ENCODE assay signal across 1 cellular context in genomic region chr2:240369725-240370585, GRCh38.
TF ChIP-seq lines count a peak whose summit lies in the region.

No MANE protein-coding gene starts in this region.

TF ChIP-seq in GM23338, 12 proteins besides CTCF, POLR2A, EP300 and RAD21 (continued from another document):
- TF ChIP-seq, protein P1, sequence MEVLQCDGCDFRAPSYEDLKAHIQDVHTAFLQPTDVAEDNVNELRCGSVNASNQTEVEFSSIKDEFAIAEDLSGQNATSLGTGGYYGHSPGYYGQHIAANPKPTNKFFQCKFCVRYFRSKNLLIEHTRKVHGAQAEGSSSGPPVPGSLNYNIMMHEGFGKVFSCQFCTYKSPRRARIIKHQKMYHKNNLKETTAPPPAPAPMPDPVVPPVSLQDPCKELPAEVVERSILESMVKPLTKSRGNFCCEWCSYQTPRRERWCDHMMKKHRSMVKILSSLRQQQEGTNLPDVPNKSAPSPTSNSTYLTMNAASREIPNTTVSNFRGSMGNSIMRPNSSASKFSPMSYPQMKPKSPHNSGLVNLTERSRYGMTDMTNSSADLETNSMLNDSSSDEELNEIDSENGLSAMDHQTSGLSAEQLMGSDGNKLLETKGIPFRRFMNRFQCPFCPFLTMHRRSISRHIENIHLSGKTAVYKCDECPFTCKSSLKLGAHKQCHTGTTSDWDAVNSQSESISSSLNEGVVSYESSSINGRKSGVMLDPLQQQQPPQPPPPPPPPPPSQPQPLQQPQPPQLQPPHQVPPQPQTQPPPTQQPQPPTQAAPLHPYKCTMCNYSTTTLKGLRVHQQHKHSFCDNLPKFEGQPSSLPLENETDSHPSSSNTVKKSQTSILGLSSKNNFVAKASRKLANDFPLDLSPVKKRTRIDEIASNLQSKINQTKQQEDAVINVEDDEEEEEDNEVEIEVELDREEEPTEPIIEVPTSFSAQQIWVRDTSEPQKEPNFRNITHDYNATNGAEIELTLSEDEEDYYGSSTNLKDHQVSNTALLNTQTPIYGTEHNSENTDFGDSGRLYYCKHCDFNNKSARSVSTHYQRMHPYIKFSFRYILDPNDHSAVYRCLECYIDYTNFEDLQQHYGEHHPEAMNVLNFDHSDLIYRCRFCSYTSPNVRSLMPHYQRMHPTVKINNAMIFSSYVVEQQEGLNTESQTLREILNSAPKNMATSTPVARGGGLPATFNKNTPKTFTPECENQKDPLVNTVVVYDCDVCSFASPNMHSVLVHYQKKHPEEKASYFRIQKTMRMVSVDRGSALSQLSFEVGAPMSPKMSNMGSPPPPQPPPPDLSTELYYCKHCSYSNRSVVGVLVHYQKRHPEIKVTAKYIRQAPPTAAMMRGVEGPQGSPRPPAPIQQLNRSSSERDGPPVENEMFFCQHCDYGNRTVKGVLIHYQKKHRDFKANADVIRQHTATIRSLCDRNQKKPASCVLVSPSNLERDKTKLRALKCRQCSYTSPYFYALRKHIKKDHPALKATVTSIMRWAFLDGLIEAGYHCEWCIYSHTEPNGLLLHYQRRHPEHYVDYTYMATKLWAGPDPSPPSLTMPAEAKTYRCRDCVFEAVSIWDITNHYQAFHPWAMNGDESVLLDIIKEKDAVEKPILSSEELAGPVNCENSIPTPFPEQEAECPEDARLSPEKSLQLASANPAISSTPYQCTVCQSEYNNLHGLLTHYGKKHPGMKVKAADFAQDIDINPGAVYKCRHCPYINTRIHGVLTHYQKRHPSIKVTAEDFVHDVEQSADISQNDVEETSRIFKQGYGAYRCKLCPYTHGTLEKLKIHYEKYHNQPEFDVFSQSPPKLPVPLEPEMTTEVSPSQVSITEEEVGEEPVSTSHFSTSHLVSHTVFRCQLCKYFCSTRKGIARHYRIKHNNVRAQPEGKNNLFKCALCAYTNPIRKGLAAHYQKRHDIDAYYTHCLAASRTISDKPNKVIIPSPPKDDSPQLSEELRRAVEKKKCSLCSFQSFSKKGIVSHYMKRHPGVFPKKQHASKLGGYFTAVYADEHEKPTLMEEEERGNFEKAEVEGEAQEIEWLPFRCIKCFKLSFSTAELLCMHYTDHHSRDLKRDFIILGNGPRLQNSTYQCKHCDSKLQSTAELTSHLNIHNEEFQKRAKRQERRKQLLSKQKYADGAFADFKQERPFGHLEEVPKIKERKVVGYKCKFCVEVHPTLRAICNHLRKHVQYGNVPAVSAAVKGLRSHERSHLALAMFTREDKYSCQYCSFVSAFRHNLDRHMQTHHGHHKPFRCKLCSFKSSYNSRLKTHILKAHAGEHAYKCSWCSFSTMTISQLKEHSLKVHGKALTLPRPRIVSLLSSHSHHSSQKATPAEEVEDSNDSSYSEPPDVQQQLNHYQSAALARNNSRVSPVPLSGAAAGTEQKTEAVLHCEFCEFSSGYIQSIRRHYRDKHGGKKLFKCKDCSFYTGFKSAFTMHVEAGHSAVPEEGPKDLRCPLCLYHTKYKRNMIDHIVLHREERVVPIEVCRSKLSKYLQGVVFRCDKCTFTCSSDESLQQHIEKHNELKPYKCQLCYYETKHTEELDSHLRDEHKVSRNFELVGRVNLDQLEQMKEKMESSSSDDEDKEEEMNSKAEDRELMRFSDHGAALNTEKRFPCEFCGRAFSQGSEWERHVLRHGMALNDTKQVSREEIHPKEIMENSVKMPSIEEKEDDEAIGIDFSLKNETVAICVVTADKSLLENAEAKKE (CRISPR knock-in tag; IDR thresholded peaks at IDR 0.05) = no peak
- TF ChIP-seq EZH2 (IDR thresholded peaks at IDR 0.05; ENCODE audit: low read depth, unreplicated experiment) (no peak), ZNF331 (CRISPR knock-in tag; IDR thresholded peaks at IDR 0.05; ENCODE audit: low read depth) (no peak), JUNB (IDR thresholded peaks at IDR 0.05; ENCODE audit: unreplicated experiment) (no peak), EZH2phosphoT487 (IDR thresholded peaks at IDR 0.05; ENCODE audit: unreplicated experiment) (no peak), ZNF114 (CRISPR knock-in tag; IDR thresholded peaks at IDR 0.05) (no peak)
